ENCODE assay signal across 8 cellular contexts in genomic region chr6:79234150-79235022, GRCh38. TPM values are rescaled to one million over a fixed set of nuclear protein-coding genes. Genes with fewer than 3 reads are reported as not detected.
A peak's percentile ranks its signal among the peaks of the same experiment; 100 is the strongest.
DNase-seq lines count a peak whose midpoint lies in the region; ATAC-seq, FAIRE-seq and TF ChIP-seq lines count a peak whose summit lies in the region.

TSS of gene HMGN3 (minus strand) at chr6:79234682.

- peak; percentile 96 to 98 for ATAC-seq in A549
- peak; percentile 93 for ATAC-seq in GM18861 (IDR thresholded peaks at IDR 0.05; ENCODE audit: unreplicated experiment)
- ATAC-seq in HG03097 (IDR thresholded peaks at IDR 0.05; ENCODE audit: low FRiP score, unreplicated experiment): peak; percentile 94

- peak within 1 kb of the TSS; percentile 79 to 99 (median 97) for H3K9ac ChIP-seq in skeletal muscle tissue (ENCODE audit: low read depth in 1 of 3, low read length in 3 of 3)

- CTCF ChIA-PET in A549 (lab: Yijun Ruan, JAX): no interaction called here

- no peak for TF ChIP-seq CTCF in A549 (IDR thresholded peaks at IDR 0.05)
- TF ChIP-seq CTCF in VCaP (conservative IDR thresholded peaks at IDR 0.05): peak; percentile 15; the same call in 1 of the 2 replicates
- TF ChIP-seq CTCF in breast epithelium (IDR thresholded peaks at IDR 0.05): no peak

- TF ChIP-seq RAD21 in A549 (conservative IDR thresholded peaks at IDR 0.05 in 1 of 2, IDR thresholded peaks at IDR 0.05 in 1 of 2): no peak

- TF ChIP-seq POLR2A in A549 (IDR thresholded peaks at IDR 0.05; ENCODE audit: low read length) (peak; percentile 76), breast epithelium (IDR thresholded peaks at IDR 0.05) (peak; percentile 49)

- 2% methylated on average over 51 of the region's 51 CpGs for WGBS in A549 (ENCODE audit: missing lambda C conversion rate)

- H3K4me3 ChIP-seq in A549: peak within 1 kb of the TSS; percentile 89
- H3K4me3 ChIP-seq in breast epithelium: peak within 1 kb of the TSS; percentile 75 to 77 (median 75)
- peak within 1 kb of the TSS; percentile 59 for H3K4me3 ChIP-seq in iPS-18c (ENCODE audit: insufficient read depth, low read depth, low read length)
- peak within 1 kb of the TSS; percentile 73 to 97 (median 92) for H3K4me3 ChIP-seq in skeletal muscle tissue (ENCODE audit: low read length in 3 of 3)

- DNase-seq in A549 (ENCODE audit: low read depth in 1 of 2, low spot score in 1 of 2) (peak; percentile 69 to 89), NCI-H2171 (lab: John Stamatoyannopoulos, UW) (peak; percentile 94), breast epithelium (ENCODE audit: low spot score in 2 of 2) (peak; percentile 95)

- H3K4me2 ChIP-seq in A549: peak within 1 kb of the TSS; percentile 83

- no peaks in the 10 kb centered on the region for H3K9me3 ChIP-seq in A549
- H3K9me3 ChIP-seq in breast epithelium: no peaks in the 10 kb centered on the region
- no peaks in the 10 kb centered on the region for H3K9me3 ChIP-seq in iPS-18c (ENCODE audit: control insufficient read depth, insufficient read depth, low read length)
- no peaks in the 10 kb centered on the region for H3K9me3 ChIP-seq in skeletal muscle tissue (ENCODE audit: control insufficient read depth in 3 of 3, low read length in 3 of 3)

- H3K27ac ChIP-seq in A549 (peak within 1 kb of the TSS; percentile 87 to 91), VCaP (peak within 1 kb of the TSS; percentile 84), breast epithelium (peak within 1 kb of the TSS; percentile 93 to 94), skeletal muscle tissue (ENCODE audit: low read depth, low read length) (peak within 1 kb of the TSS; percentile 89)

- FAIRE-seq in A549 (lab: Jason Lieb, UNC): no peak

- H3K4me1 ChIP-seq in A549: peaks cover 8% of the 10 kb centered on the region; the same call in 1 of the 3 replicates
- no peaks in the 10 kb centered on the region for H3K4me1 ChIP-seq in breast epithelium
- peaks cover 2 to 15% (median 5%) of the 10 kb centered on the region in 3 donors for H3K4me1 ChIP-seq in skeletal muscle tissue (ENCODE audit: control insufficient read depth in 3 of 3, insufficient read depth in 3 of 3, low read length in 3 of 3)

- H3K27me3 ChIP-seq in breast epithelium (no peaks in the 10 kb centered on the region), skeletal muscle tissue (ENCODE audit: control insufficient read depth in 3 of 3, insufficient read depth in 3 of 3, low read length in 3 of 3) (no peaks in the 10 kb centered on the region)

- intact Hi-C loops in breast epithelium (cut with DNase I; ENCODE audit: low total_unique reads): no loop called here

- H3K36me3 ChIP-seq in breast epithelium: no peaks in the 10 kb centered on the region
- H3K36me3 ChIP-seq in skeletal muscle tissue (ENCODE audit: control insufficient read depth in 3 of 3, insufficient read depth in 3 of 3, low read length in 3 of 3): no peaks in the 10 kb centered on the region

- TF ChIP-seq EP300 in A549 (IDR thresholded peaks at IDR 0.05): no peak

- POLR2A ChIA-PET in A549 (lab: Yijun Ruan, JAX): no interaction called here

TF ChIP-seq in A549, 52 proteins besides CTCF, POLR2A, EP300 and RAD21:
- TF ChIP-seq MYC (IDR thresholded peaks at IDR 0.05; ENCODE audit: borderline replicate concordance, low read length) (no peak), EHMT2 (IDR thresholded peaks at IDR 0.05; ENCODE audit: low read depth) (no peak), JUN (IDR thresholded peaks at IDR 0.05) (peak in 1 of 2 experiments; percentile 15; a peak in 1 of 5 replicates), MAX (IDR thresholded peaks at IDR 0.05) (peak; percentile 73), BHLHE40 (IDR thresholded peaks at IDR 0.05; ENCODE audit: low read depth, low read length) (no peak), PHF8 (IDR thresholded peaks at IDR 0.05; ENCODE audit: borderline replicate concordance, low read depth) (0 out of 2 replicates have a peak, but pooled peaks have one; percentile 8), POLR2AphosphoS2 (conservative IDR thresholded peaks at IDR 0.05; ENCODE audit: low read length) (no peak), KDM5A (IDR thresholded peaks at IDR 0.05) (0 out of 2 replicates have a peak, but pooled peaks have one; percentile 23), ZFP36 (IDR thresholded peaks at IDR 0.05; ENCODE audit: borderline replicate concordance, partially characterized antibody) (no peak)
- TF ChIP-seq, protein P1, sequence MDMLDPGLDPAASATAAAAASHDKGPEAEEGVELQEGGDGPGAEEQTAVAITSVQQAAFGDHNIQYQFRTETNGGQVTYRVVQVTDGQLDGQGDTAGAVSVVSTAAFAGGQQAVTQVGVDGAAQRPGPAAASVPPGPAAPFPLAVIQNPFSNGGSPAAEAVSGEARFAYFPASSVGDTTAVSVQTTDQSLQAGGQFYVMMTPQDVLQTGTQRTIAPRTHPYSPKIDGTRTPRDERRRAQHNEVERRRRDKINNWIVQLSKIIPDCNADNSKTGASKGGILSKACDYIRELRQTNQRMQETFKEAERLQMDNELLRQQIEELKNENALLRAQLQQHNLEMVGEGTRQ (IDR thresholded peaks at IDR 0.05): no peak
- TF ChIP-seq, protein P2, sequence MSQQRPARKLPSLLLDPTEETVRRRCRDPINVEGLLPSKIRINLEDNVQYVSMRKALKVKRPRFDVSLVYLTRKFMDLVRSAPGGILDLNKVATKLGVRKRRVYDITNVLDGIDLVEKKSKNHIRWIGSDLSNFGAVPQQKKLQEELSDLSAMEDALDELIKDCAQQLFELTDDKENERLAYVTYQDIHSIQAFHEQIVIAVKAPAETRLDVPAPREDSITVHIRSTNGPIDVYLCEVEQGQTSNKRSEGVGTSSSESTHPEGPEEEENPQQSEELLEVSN (IDR thresholded peaks at IDR 0.05; ENCODE audit: borderline replicate concordance, low read depth): peak; percentile 91

RNA-seq across cellular contexts. Expression of gene HMGN3, which starts in this region (rescaled TPM):
- polyA plus RNA-seq in A549 (2011; rRNA removed): 62.8 and 102 TPM in 2 replicates
- polyA plus RNA-seq in A549 (2012; cell fraction: cytosol; rRNA removed): 38.5 and 52.9 TPM in 2 replicates
- 8.3 and 10.4 TPM in 2 replicates for polyA plus RNA-seq in A549 (2012; cell fraction: nucleus; rRNA removed)
- 93.1 to 96.3 TPM (median 94.2 TPM) in 3 replicates for polyA plus RNA-seq in A549 (2017; fragmentation: RNase III; extraction: RNeasy Plus Mini Kit Qiagen cat#74134 plus additional on column Dnase treatment)
- polyA minus RNA-seq in A549 (2011; rRNA and poly(A)+ RNA removed): 5.7 and 5.9 TPM in 2 replicates
- total RNA-seq in breast epithelium: 10 to 100 TPM; 38.3 to 73.6 (median 61.1) TPM
- 42.3 TPM for total RNA-seq in skeletal muscle tissue

Comparison
In these comparisons a context has a peak if more than half of its experiments do, and no peak if none do; other contexts are left out.
1. Peak in every context shown above with its lines: DNase-seq, ATAC-seq, H3K4me3 ChIP-seq and H3K27ac ChIP-seq.